18 cellular contexts compared by ENCODE assay signal in the genomic region with DNA sequence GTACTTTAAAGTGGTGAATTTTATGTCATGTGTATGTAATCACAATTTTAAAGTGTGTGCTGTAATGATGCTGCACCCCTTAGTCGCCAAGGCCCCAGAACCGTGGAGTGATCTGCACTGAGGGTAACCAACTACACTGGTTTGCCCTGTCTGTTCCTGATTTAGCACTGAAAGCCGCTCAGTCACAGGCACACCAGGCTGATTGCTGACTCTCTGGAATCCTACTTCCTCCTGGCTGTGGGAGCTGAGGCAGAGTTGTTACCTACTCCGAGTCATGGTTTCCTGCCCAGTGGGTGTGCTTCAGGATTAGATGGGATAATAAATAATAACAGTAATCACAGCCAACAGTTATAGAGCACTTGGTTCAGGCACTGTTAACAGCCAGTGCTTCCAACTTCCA.
"Had no signal": no experiment of that assay in that cellular context is flagged by ENCODE, and none has a peak within 500 bp of the region (broad histone marks: within the 10 kb centered on the region; RNA-seq: fewer than 3 reads in every experiment).

No MANE protein-coding gene starts in this region.

- H3K4me1 ChIP-seq: colonic mucosa, right atrium auricular region, sigmoid colon, testis had no signal

- H3K27me3 ChIP-seq: colonic mucosa, hepatocyte, right atrium auricular region, sigmoid colon, testis, tibial nerve had no signal

- H3K27ac Mint-ChIP-seq: stimulated activated naive B cell treated with anti-CD40 and anti-IgM and Interleukin-4, amounts not matched to agents 10 μg/mL and 1 μg/mL and 100 μg/mL, for 72 hours; stimulated activated naive CD8-positive, alpha-beta T cell treated with anti-CD3 and anti-CD28 coated beads, Interleukin-15, amount 100 ng/mL, for 72 hours had no signal

- H3K36me3 Mint-ChIP-seq: stimulated activated naive B cell treated with anti-CD40 and anti-IgM and Interleukin-4, amounts not matched to agents 10 μg/mL and 1 μg/mL and 100 μg/mL, for 72 hours had no signal

- H3K9me3 ChIP-seq: colonic mucosa, mucosa of descending colon, sigmoid colon, testis, tibial nerve had no signal

- ATAC-seq: mucosa of descending colon; naive thymus-derived CD8-positive, alpha-beta T cell; stimulated activated naive B cell treated with anti-CD40 and anti-IgM and Interleukin-4, amounts not matched to agents 10 μg/mL and 1 μg/mL and 100 μg/mL, for 72 hours; stimulated activated naive CD8-positive, alpha-beta T cell treated with anti-CD3 and anti-CD28 coated beads, Interleukin-15, amount 100 ng/mL, for 72 hours had no signal

- DNase-seq: colonic mucosa; dermis blood vessel endothelial cell; erythroblast; foreskin melanocyte; head of caudate nucleus; mucosa of descending colon; naive thymus-derived CD8-positive, alpha-beta T cell; posterior cingulate gyrus; sigmoid colon; stimulated activated CD4-positive, alpha-beta T cell treated with anti-CD3 and anti-CD28 coated beads, Interleukin-2, amount 100 ng/mL, for 24 hours; stimulated activated CD4-positive, alpha-beta T cell treated with anti-CD3 and anti-CD28 coated beads, Interleukin-4, amount 100 ng/mL, for 4 hours; stimulated activated naive B cell treated with anti-CD40 and anti-IgM and Interleukin-4, amounts not matched to agents 10 μg/mL and 1 μg/mL and 100 μg/mL, for 72 hours; stimulated activated naive CD8-positive, alpha-beta T cell treated with anti-CD3 and anti-CD28 coated beads, Interleukin-15, amount 100 ng/mL, for 72 hours; testis had no signal

- H3K36me3 ChIP-seq: colonic mucosa, right atrium auricular region, sigmoid colon, tibial nerve had no signal

- H3K4me3 ChIP-seq: colonic mucosa, hepatocyte, mucosa of descending colon, right atrium auricular region, sigmoid colon, skin epidermis, testis, tibial nerve had no signal

- H3K27ac ChIP-seq: colonic mucosa, hepatocyte, right atrium auricular region, sigmoid colon, skin epidermis, testis, tibial nerve had no signal
